In genomic region chr6:22785036-22785435, GRCh38 we compare ENCODE assay signal across 18 cellular contexts.
A peak's percentile ranks its signal among the peaks of the same experiment; 100 is the strongest.
DNase-seq lines count a peak whose midpoint lies in the region; ATAC-seq, FAIRE-seq and TF ChIP-seq lines count a peak whose summit lies in the region.
"Had no signal": no experiment of that assay in that cellular context is flagged by ENCODE, and none has a peak within 500 bp of the region (broad histone marks: within the 10 kb centered on the region; RNA-seq: fewer than 3 reads in every experiment).

No MANE protein-coding gene starts in this region.

- peaks cover 8% of the 10 kb centered on the region for H3K4me1 Mint-ChIP-seq in astrocyte (ENCODE audit: low read depth, unreplicated experiment)
- peaks cover 10% of the 10 kb centered on the region for H3K4me1 Mint-ChIP-seq in progenitor cell of endocrine pancreas (ENCODE audit: low read depth)

- H3K27me3 Mint-ChIP-seq in astrocyte (ENCODE audit: low read depth, unreplicated experiment) (no peaks in the 10 kb centered on the region), progenitor cell of endocrine pancreas (no peaks in the 10 kb centered on the region)

- H3K36me3 Mint-ChIP-seq in astrocyte (ENCODE audit: low read depth, unreplicated experiment) (no peaks in the 10 kb centered on the region), progenitor cell of endocrine pancreas (ENCODE audit: insufficient read depth) (no peaks in the 10 kb centered on the region)

- H3K4me3 Mint-ChIP-seq in astrocyte (ENCODE audit: unreplicated experiment) = no peak overlapping the region
- H3K4me3 Mint-ChIP-seq in progenitor cell of endocrine pancreas (ENCODE audit: low read depth) = no peak overlapping the region
- H3K4me3 Mint-ChIP-seq: T-helper 1 cell treated with Interleukin-12 subunit alpha and Interleukin-12 subunit beta and Interleukin-4 antibody, amounts not matched to agents 30 μg/mL and 1 μg/mL, for 36 hours had no signal

- no peak overlapping the region for H3K4me3 ChIP-seq in astrocyte (ENCODE audit: insufficient read depth, low read depth, low read length)
- H3K4me3 ChIP-seq: gastroesophageal sphincter, sigmoid colon, transverse colon had no signal

- H4K20me1 ChIP-seq in astrocyte (ENCODE audit: insufficient read depth, low read length) = no peaks in the 10 kb centered on the region

- no peak for ATAC-seq in HG02870 (IDR thresholded peaks at IDR 0.05; ENCODE audit: unreplicated experiment)
- ATAC-seq in stimulated activated naive CD8-positive, alpha-beta T cell treated with anti-CD3 and anti-CD28 coated beads, Interleukin-15, Interleukin-2, amounts not matched to agents 100 U/mL and 50 U/mL, for 24 hours = no peak
- ATAC-seq: gastroesophageal sphincter had no signal

- DNase-seq in NCI-H1048 (lab: John Stamatoyannopoulos, UW) (peak; percentile 74), astrocyte (ENCODE audit: low read depth) (peak; percentile 36), iPS-NIHi11 (ENCODE audit: low spot score) (peak; percentile 30), progenitor cell of endocrine pancreas (ENCODE audit: low spot score, unreplicated experiment) (no peak), HT-29 (ENCODE audit: low spot score) (no peak), AG08395 (ENCODE audit: low spot score) (no peak)
- DNase-seq in stimulated activated naive CD8-positive, alpha-beta T cell treated with anti-CD3 and anti-CD28 coated beads, Interleukin-15, Interleukin-2, amounts not matched to agents 100 U/mL and 50 U/mL, for 24 hours = no peak
- DNase-seq: activated CD4-positive, alpha-beta T cell treated with anti-CD3 and anti-CD28 coated beads, Interleukin-2, amount 50 U/mL, for 4 hours; activated gamma-delta T cell; Calu3; NCI-H1105 treated with DMSO at 0.1 percent for 48 hours; sigmoid colon; transverse colon had no signal

- H3K9me3 Mint-ChIP-seq in astrocyte (ENCODE audit: unreplicated experiment) (no peaks in the 10 kb centered on the region), progenitor cell of endocrine pancreas (ENCODE audit: low read depth) (peaks cover 6% of the 10 kb centered on the region)

- H3K27ac ChIP-seq in astrocyte (ENCODE audit: low read depth, low read length) = peak overlapping the region; percentile 40
- H3K27ac ChIP-seq: gastroesophageal sphincter, transverse colon had no signal

- peaks cover 11% of the 10 kb centered on the region for H3K4me1 ChIP-seq in astrocyte (ENCODE audit: insufficient read depth, low read length)
- H3K4me1 ChIP-seq: transverse colon had no signal

- H3K27ac Mint-ChIP-seq in astrocyte (ENCODE audit: unreplicated experiment) (no peak overlapping the region), progenitor cell of endocrine pancreas (peak overlapping the region; percentile 29)
- H3K27ac Mint-ChIP-seq: T-helper 1 cell treated with Interleukin-12 subunit alpha and Interleukin-12 subunit beta and Interleukin-4 antibody, amounts not matched to agents 30 μg/mL and 1 μg/mL, for 36 hours had no signal

- H3K36me3 ChIP-seq in astrocyte (ENCODE audit: insufficient read depth, low read length) = no peaks in the 10 kb centered on the region
- H3K36me3 ChIP-seq: gastroesophageal sphincter, sigmoid colon, transverse colon had no signal

- no peaks in the 10 kb centered on the region for H3K79me2 ChIP-seq in astrocyte (ENCODE audit: insufficient read depth, low read length)

- H3K9me3 ChIP-seq in astrocyte (ENCODE audit: insufficient read depth, low read depth, low read length) = no peaks in the 10 kb centered on the region
- H3K9me3 ChIP-seq: sigmoid colon, transverse colon had no signal

- H3K9ac ChIP-seq in astrocyte (ENCODE audit: low read length) = peak overlapping the region; percentile 69

- TF ChIP-seq CTCF in astrocyte (IDR thresholded peaks at IDR 0.05; ENCODE audit: insufficient read depth, low read depth, low read length) (no peak), progenitor cell of endocrine pancreas (IDR thresholded peaks at IDR 0.05; ENCODE audit: unreplicated experiment) (no peak)

- H3K27me3 ChIP-seq in astrocyte (ENCODE audit: insufficient read depth, low read length) = no peaks in the 10 kb centered on the region
- H3K27me3 ChIP-seq: gastroesophageal sphincter, sigmoid colon, transverse colon had no signal

- peak overlapping the region; percentile 80 for H3K4me2 ChIP-seq in astrocyte (ENCODE audit: low read length)

- no peak for FAIRE-seq in astrocyte (lab: Jason Lieb, UNC)
- FAIRE-seq: colon, H54 had no signal

- H2AFZ ChIP-seq in astrocyte (ENCODE audit: low read depth, low read length) = peak overlapping the region; percentile 84

Comparison
In these comparisons a context has a peak if more than half of its experiments do, and no peak if none do; other contexts are left out.
1. DNase-seq: peak in NCI-H1048 (single experiment), astrocyte (single experiment) and iPS-NIHi11 (single experiment); none in progenitor cell of endocrine pancreas (single experiment), stimulated activated naive CD8-positive, alpha-beta T cell treated with anti-CD3 and anti-CD28 coated beads, Interleukin-15, Interleukin-2, amounts not matched to agents 100 U/mL and 50 U/mL, for 24 hours (single experiment), HT-29 (single experiment) and AG08395 (single experiment).